11 cellular contexts compared by ENCODE assay signal in genomic region chr2:224982226-224982625, GRCh38.
DNase-seq lines count a peak whose midpoint lies in the region; ATAC-seq and TF ChIP-seq lines count a peak whose summit lies in the region.
"Had no signal": no experiment of that assay in that cellular context is flagged by ENCODE, and none has a peak within 500 bp of the region (broad histone marks: within the 10 kb centered on the region; RNA-seq: fewer than 3 reads in every experiment).

No MANE protein-coding gene starts in this region.

- DNase-seq in Right ventricle myocardium superior (no peak), sigmoid colon (no peak), 8988T (no peak), NK-92 (lab: John Stamatoyannopoulos, UW; ENCODE audit: unreplicated experiment) (no peak), NCI-H1694 (lab: John Stamatoyannopoulos, UW) (no peak)
- DNase-seq: activated naive CD4-positive, alpha-beta T cell treated with anti-CD3 and anti-CD28 coated beads, Interleukin-2, amount 50 U/mL, for 16 hours; GOT3; stimulated activated CD4-positive, alpha-beta T cell treated with anti-CD3 and anti-CD28 coated beads, Interleukin-15, amount 100 ng/mL, for 24 hours had no signal

- TF ChIP-seq POLR2A in sigmoid colon (IDR thresholded peaks at IDR 0.05): no peak

- no peaks in the 10 kb centered on the region for H3K27me3 ChIP-seq in sigmoid colon

- no peak for TF ChIP-seq EP300 in sigmoid colon (IDR thresholded peaks at IDR 0.05)

- peak overlapping the region in 3 of 4 donors; percentile 47 to 52 (median 50) for H3K27ac ChIP-seq in sigmoid colon

- H3K9me3 ChIP-seq in sigmoid colon: no peaks in the 10 kb centered on the region

- H3K4me3 ChIP-seq in WI38 (ENCODE audit: low read depth, low read length): peak overlapping the region; percentile 51; the same call in 1 of the 2 replicates
- H3K4me3 ChIP-seq in sigmoid colon: peak overlapping the region in 1 of 4 donors; percentile 28

- WGBS in sigmoid colon, 2 donors: 80 to 86% methylated on average over 10 of the region's 10 CpGs

- no peak for TF ChIP-seq CTCF in WI38 (IDR thresholded peaks at IDR 0.05; ENCODE audit: low read depth, low read length)
- no peak for TF ChIP-seq CTCF in sigmoid colon (IDR thresholded peaks at IDR 0.05)

- no peaks in the 10 kb centered on the region for H3K36me3 ChIP-seq in sigmoid colon

- ATAC-seq in GM18511 (IDR thresholded peaks at IDR 0.05; ENCODE audit: unreplicated experiment): peak; percentile 5
- peak; percentile 63 for ATAC-seq in Right ventricle myocardium superior (ENCODE audit: poor library complexity)
- ATAC-seq in GM21447 (IDR thresholded peaks at IDR 0.05; ENCODE audit: unreplicated experiment): no peak

- peaks cover 0 to 18% (median 15%) of the 10 kb centered on the region in 4 donors for H3K4me1 ChIP-seq in sigmoid colon

- intact Hi-C loops in Right ventricle myocardium superior (cut with DNase I) (no loop called here), sigmoid colon (cut with DNase I) (no loop called here)
